In the genomic region with DNA sequence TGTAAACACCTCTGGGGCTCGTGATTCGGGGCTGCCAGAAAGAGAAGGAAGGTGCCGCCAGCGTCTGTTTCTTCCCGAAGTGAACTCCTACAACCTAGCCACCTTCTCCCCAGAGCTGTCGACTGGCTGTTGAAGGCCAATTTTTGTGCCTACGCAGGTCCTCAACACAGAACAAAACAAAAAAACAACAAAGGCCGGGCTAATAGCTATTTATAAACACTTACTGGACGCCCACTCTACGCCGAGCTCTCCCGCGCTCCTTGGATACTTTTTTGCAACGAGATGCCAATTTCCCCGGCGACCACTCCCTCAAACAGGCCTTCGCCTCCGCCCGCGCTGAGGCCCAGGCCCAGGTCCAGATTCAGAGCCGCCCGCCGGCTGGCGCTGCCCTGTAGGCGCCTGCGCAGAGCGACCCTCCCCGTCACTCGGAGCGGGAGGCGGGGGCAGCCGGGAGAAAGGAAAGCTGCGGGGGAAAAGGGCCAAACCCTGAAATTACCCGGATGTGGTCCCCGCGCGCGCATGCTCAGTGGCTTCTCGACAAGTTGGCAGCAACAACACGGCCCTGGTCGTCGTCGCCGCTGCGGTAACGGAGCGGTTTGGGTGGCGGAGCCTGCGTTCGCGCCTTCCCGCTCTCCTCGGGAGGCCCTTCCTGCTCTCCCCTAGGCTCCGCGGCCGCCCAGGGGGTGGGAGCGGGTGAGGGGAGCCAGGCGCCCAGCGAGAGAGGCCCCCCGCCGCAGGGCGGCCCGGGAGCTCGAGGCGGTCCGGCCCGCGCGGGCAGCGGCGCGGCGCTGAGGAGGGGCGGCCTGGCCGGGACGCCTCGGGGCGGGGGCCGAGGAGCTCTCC, we compare ENCODE assay signal across 1 cellular context.
TF ChIP-seq lines count a peak whose summit lies in the region.

A gene (plus strand): TSS at position 520 of the 843 bp plus-strand sequence. CDS start 16,834 bp downstream, outside the sequence.

TF ChIP-seq in HepG2, 621 proteins besides CTCF, POLR2A, EP300 and RAD21 (continued from another document and continues in another):
- TF ChIP-seq, protein P1, sequence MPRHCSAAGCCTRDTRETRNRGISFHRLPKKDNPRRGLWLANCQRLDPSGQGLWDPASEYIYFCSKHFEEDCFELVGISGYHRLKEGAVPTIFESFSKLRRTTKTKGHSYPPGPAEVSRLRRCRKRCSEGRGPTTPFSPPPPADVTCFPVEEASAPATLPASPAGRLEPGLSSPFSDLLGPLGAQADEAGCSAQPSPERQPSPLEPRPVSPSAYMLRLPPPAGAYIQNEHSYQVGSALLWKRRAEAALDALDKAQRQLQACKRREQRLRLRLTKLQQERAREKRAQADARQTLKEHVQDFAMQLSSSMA (CRISPR knock-in tag; IDR thresholded peaks at IDR 0.05) = no peak
- TF ChIP-seq MED1 (CRISPR knock-in tag; IDR thresholded peaks at IDR 0.05) (peak; percentile 46; the same call in 1 of the 2 replicates), KLF15 (CRISPR knock-in tag; IDR thresholded peaks at IDR 0.05; ENCODE audit: borderline replicate concordance) (no peak), SALL1 (CRISPR knock-in tag; IDR thresholded peaks at IDR 0.05) (peak; percentile 47), ZNF841 (CRISPR knock-in tag; IDR thresholded peaks at IDR 0.05; ENCODE audit: borderline replicate concordance) (0 out of 2 replicates have a peak, but pooled peaks have one; percentile 75), ZFP36L1 (CRISPR knock-in tag; IDR thresholded peaks at IDR 0.05) (0 out of 2 replicates have a peak, but pooled peaks have one; percentile 40), ZNF350 (CRISPR knock-in tag; IDR thresholded peaks at IDR 0.05; ENCODE audit: borderline replicate concordance, low read depth) (0 out of 2 replicates have a peak, but pooled peaks have one; percentile 62), FLYWCH1 (CRISPR knock-in tag; IDR thresholded peaks at IDR 0.05) (no peak), PPARG (CRISPR knock-in tag; conservative IDR thresholded peaks at IDR 0.05) (no peak), SP4 (CRISPR knock-in tag; IDR thresholded peaks at IDR 0.05) (0 out of 2 replicates have a peak, but pooled peaks have one; percentile 16), FOXC1 (CRISPR knock-in tag; IDR thresholded peaks at IDR 0.05; ENCODE audit: borderline replicate concordance) (peak; percentile 80; the same call in 1 of the 2 replicates), ZNF326 (CRISPR knock-in tag; IDR thresholded peaks at IDR 0.05; ENCODE audit: borderline replicate concordance) (no peak), TCF7 (IDR thresholded peaks at IDR 0.05; ENCODE audit: low read depth) (no peak), RBM22 (optimal IDR thresholded peaks at IDR 0.05; ENCODE audit: low read length) (no peak), NCOR1 (IDR thresholded peaks at IDR 0.05; ENCODE audit: borderline replicate concordance, low read length) (no peak), ATM (IDR thresholded peaks at IDR 0.05; ENCODE audit: borderline replicate concordance) (no peak), PAX8 (CRISPR knock-in tag; IDR thresholded peaks at IDR 0.05; ENCODE audit: borderline replicate concordance) (no peak), ZNF546 (CRISPR knock-in tag; conservative IDR thresholded peaks at IDR 0.05) (peak; percentile 74; the same call in 1 of the 2 replicates), PCBP1 (IDR thresholded peaks at IDR 0.05; ENCODE audit: borderline replicate concordance, low read depth, low read length) (no peak), NKX3-1 (CRISPR knock-in tag; IDR thresholded peaks at IDR 0.05) (no peak)
- TF ChIP-seq, protein P2, sequence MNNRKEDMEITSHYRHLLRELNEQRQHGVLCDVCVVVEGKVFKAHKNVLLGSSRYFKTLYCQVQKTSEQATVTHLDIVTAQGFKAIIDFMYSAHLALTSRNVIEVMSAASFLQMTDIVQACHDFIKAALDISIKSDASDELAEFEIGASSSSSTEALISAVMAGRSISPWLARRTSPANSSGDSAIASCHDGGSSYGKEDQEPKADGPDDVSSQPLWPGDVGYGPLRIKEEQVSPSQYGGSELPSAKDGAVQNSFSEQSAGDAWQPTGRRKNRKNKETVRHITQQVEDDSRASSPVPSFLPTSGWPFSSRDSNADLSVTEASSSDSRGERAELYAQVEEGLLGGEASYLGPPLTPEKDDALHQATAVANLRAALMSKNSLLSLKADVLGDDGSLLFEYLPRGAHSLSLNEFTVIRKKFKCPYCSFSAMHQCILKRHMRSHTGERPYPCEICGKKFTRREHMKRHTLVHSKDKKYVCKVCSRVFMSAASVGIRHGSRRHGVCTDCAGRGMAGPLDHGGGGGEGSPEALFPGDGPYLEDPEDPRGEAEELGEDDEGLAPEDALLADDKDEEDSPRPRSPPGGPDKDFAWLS (CRISPR knock-in tag; IDR thresholded peaks at IDR 0.05; ENCODE audit: borderline replicate concordance) = no peak
- TF ChIP-seq, protein P3, sequence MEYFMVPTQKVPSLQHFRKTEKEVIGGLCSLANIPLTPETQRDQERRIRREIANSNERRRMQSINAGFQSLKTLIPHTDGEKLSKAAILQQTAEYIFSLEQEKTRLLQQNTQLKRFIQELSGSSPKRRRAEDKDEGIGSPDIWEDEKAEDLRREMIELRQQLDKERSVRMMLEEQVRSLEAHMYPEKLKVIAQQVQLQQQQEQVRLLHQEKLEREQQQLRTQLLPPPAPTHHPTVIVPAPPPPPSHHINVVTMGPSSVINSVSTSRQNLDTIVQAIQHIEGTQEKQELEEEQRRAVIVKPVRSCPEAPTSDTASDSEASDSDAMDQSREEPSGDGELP (IDR thresholded peaks at IDR 0.05; ENCODE audit: borderline replicate concordance, low read depth) = no peak
- TF ChIP-seq, protein P4, sequence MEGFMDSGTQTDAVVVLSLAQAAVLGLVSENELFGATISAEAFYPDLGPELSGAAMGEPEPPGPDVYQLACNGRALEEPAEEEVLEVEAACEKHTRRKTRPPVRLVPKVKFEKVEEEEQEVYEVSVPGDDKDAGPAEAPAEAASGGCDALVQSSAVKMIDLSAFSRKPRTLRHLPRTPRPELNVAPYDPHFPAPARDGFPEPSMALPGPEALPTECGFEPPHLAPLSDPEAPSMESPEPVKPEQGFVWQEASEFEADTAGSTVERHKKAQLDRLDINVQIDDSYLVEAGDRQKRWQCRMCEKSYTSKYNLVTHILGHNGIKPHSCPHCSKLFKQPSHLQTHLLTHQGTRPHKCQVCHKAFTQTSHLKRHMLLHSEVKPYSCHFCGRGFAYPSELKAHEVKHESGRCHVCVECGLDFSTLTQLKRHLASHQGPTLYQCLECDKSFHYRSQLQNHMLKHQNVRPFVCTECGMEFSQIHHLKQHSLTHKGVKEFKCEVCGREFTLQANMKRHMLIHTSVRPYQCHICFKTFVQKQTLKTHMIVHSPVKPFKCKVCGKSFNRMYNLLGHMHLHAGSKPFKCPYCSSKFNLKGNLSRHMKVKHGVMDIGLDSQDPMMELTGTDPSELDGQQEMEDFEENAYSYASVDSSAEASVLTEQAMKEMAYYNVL (CRISPR knock-in tag; IDR thresholded peaks at IDR 0.05; ENCODE audit: borderline replicate concordance) = no peak; the same call in 1 of the 2 replicates
- TF ChIP-seq, protein P5, sequence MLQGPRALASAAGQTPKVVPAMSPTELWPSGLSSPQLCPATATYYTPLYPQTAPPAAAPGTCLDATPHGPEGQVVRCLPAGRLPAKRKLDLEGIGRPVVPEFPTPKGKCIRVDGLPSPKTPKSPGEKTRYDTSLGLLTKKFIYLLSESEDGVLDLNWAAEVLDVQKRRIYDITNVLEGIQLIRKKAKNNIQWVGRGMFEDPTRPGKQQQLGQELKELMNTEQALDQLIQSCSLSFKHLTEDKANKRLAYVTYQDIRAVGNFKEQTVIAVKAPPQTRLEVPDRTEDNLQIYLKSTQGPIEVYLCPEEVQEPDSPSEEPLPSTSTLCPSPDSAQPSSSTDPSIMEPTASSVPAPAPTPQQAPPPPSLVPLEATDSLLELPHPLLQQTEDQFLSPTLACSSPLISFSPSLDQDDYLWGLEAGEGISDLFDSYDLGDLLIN (CRISPR knock-in tag; IDR thresholded peaks at IDR 0.05; ENCODE audit: borderline replicate concordance) = no peak
- TF ChIP-seq, protein P6, sequence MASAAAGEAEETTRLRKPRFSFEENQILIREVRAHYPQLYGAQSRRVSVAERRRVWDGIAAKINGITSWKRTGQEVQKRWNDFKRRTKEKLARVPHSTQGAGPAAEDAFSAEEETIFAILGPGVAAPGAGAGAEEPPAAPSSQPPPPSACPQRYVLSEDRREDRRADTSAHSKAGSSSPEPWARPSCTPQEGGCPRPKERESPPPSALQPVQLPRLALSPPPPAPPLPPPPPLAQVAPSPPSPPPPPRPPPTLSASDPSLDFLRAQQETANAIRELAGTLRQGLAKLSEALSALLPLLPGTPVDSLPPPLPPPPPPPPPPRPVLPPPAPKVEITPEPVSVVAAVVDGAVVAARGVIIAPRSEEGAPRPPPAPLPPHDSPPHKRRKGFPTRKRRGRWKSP (CRISPR knock-in tag; IDR thresholded peaks at IDR 0.05) = no peak; the same call in 1 of the 2 replicates
- TF ChIP-seq, protein P7, sequence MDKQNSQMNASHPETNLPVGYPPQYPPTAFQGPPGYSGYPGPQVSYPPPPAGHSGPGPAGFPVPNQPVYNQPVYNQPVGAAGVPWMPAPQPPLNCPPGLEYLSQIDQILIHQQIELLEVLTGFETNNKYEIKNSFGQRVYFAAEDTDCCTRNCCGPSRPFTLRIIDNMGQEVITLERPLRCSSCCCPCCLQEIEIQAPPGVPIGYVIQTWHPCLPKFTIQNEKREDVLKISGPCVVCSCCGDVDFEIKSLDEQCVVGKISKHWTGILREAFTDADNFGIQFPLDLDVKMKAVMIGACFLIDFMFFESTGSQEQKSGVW (CRISPR knock-in tag; IDR thresholded peaks at IDR 0.05; ENCODE audit: borderline replicate concordance) = no peak
- TF ChIP-seq, protein P8, sequence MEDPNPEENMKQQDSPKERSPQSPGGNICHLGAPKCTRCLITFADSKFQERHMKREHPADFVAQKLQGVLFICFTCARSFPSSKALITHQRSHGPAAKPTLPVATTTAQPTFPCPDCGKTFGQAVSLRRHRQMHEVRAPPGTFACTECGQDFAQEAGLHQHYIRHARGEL (CRISPR knock-in tag; IDR thresholded peaks at IDR 0.05) = no peak
- TF ChIP-seq, protein P9, sequence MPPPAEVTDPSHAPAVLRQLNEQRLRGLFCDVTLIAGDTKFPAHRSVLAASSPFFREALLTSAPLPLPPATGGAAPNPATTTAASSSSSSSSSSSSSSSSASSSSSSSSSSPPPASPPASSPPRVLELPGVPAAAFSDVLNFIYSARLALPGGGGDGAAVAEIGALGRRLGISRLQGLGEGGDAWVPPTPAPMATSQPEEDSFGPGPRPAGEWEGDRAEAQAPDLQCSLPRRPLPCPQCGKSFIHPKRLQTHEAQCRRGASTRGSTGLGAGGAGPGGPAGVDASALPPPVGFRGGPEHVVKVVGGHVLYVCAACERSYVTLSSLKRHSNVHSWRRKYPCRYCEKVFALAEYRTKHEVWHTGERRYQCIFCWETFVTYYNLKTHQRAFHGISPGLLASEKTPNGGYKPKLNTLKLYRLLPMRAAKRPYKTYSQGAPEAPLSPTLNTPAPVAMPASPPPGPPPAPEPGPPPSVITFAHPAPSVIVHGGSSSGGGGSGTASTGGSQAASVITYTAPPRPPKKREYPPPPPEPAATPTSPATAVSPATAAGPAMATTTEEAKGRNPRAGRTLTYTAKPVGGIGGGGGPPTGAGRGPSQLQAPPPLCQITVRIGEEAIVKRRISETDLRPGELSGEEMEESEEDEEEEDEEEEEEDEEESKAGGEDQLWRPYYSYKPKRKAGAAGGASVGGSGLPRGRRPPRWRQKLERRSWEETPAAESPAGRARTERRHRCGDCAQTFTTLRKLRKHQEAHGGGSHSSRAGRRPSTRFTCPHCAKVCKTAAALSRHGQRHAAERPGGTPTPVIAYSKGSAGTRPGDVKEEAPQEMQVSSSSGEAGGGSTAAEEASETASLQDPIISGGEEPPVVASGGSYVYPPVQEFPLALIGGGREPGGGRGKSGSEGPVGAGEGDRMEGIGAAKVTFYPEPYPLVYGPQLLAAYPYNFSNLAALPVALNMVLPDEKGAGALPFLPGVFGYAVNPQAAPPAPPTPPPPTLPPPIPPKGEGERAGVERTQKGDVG (CRISPR knock-in tag; IDR thresholded peaks at IDR 0.05; ENCODE audit: borderline replicate concordance) = peak; percentile 34; the same call in 1 of the 2 replicates
- TF ChIP-seq, protein P10, sequence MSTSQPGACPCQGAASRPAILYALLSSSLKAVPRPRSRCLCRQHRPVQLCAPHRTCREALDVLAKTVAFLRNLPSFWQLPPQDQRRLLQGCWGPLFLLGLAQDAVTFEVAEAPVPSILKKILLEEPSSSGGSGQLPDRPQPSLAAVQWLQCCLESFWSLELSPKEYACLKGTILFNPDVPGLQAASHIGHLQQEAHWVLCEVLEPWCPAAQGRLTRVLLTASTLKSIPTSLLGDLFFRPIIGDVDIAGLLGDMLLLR (CRISPR knock-in tag; IDR thresholded peaks at IDR 0.05) = peak; percentile 75
- TF ChIP-seq, protein P11, sequence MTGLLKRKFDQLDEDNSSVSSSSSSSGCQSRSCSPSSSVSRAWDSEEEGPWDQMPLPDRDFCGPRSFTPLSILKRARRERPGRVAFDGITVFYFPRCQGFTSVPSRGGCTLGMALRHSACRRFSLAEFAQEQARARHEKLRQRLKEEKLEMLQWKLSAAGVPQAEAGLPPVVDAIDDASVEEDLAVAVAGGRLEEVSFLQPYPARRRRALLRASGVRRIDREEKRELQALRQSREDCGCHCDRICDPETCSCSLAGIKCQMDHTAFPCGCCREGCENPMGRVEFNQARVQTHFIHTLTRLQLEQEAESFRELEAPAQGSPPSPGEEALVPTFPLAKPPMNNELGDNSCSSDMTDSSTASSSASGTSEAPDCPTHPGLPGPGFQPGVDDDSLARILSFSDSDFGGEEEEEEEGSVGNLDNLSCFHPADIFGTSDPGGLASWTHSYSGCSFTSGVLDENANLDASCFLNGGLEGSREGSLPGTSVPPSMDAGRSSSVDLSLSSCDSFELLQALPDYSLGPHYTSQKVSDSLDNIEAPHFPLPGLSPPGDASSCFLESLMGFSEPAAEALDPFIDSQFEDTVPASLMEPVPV (CRISPR knock-in tag; IDR thresholded peaks at IDR 0.05) = no peak
- TF ChIP-seq, protein P12, sequence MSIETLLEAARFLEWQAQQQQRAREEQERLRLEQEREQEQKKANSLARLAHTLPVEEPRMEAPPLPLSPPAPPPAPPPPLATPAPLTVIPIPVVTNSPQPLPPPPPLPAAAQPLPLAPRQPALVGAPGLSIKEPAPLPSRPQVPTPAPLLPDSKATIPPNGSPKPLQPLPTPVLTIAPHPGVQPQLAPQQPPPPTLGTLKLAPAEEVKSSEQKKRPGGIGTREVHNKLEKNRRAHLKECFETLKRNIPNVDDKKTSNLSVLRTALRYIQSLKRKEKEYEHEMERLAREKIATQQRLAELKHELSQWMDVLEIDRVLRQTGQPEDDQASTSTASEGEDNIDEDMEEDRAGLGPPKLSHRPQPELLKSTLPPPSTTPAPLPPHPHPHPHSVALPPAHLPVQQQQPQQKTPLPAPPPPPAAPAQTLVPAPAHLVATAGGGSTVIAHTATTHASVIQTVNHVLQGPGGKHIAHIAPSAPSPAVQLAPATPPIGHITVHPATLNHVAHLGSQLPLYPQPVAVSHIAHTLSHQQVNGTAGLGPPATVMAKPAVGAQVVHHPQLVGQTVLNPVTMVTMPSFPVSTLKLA (IDR thresholded peaks at IDR 0.05) = no peak
- TF ChIP-seq, protein P13, sequence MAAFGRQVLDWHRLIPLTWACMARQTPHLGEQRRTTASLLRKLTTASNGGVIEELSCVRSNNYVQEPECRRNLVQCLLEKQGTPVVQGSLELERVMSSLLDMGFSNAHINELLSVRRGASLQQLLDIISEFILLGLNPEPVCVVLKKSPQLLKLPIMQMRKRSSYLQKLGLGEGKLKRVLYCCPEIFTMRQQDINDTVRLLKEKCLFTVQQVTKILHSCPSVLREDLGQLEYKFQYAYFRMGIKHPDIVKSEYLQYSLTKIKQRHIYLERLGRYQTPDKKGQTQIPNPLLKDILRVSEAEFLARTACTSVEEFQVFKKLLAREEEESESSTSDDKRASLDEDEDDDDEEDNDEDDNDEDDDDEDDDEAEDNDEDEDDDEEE (CRISPR knock-in tag; IDR thresholded peaks at IDR 0.05) = no peak; the same call in 1 of the 2 replicates
